ENCODE assay signal across 33 cellular contexts in genomic region chr7:149685455-149685854, GRCh38.
DNase-seq lines count a peak whose midpoint lies in the region; ATAC-seq, FAIRE-seq and TF ChIP-seq lines count a peak whose summit lies in the region.
"Had no signal": no experiment of that assay in that cellular context is flagged by ENCODE, and none has a peak within 500 bp of the region (broad histone marks: within the 10 kb centered on the region; RNA-seq: fewer than 3 reads in every experiment).

No MANE protein-coding gene starts in this region.

- 11% methylated on average over 3 of the region's 3 CpGs for WGBS in K562 (ENCODE audit: insufficient coverage, low coverage, missing lambda C conversion rate)

- H3K4me3 ChIP-seq in ACC112 (ENCODE audit: low read depth, low read length) (peak overlapping the region; percentile 9; the same call in 1 of the 2 replicates), HL-60 (replicated peaks; ENCODE audit: insufficient read depth, low read length) (no peak overlapping the region), K562 (no peak overlapping the region), fibroblast of pulmonary artery (replicated peaks; ENCODE audit: low read depth, low read length) (no peak overlapping the region)
- H3K4me3 ChIP-seq: GM12878, ovary, right atrium auricular region, SJCRH30, testis had no signal

- in situ Hi-C loops in K562 (cut with MboI): no loop called here

- no peak overlapping the region for H2AFZ ChIP-seq in ACC112 (ENCODE audit: low read length, unreplicated experiment)
- no peak overlapping the region for H2AFZ ChIP-seq in K562 (ENCODE audit: low read depth, low read length)

- no peak for FAIRE-seq in K562 (lab: Jason Lieb, UNC)
- FAIRE-seq: GM12878 had no signal

- peaks cover 4% of the 10 kb centered on the region for H3K9me3 ChIP-seq in K562 (replicated peaks; ENCODE audit: control insufficient read depth, insufficient read depth, low read depth, low read length)
- H3K9me3 ChIP-seq: ovary, testis had no signal

- no peak for TF ChIP-seq POLR2A in K562 (conservative IDR thresholded peaks at IDR 0.05)

- H3K27me3 Mint-ChIP-seq in glutamatergic neuron (ENCODE audit: unreplicated experiment): no peaks in the 10 kb centered on the region

- CTCF ChIA-PET in K562 (lab: Yijun Ruan, JAX; ENCODE audit: low intra/inter-chr PET ratio): no interaction called here

- H3K27me3 ChIP-seq in ACC112 (ENCODE audit: insufficient read depth, low read length) (peaks cover 16% of the 10 kb centered on the region; the same call in 1 of the 2 replicates), HL-60 (ENCODE audit: insufficient read depth, poor library complexity, severe bottlenecking) (no peaks in the 10 kb centered on the region), K562 (ENCODE audit: control insufficient read depth in 2 of 2, insufficient read depth in 2 of 2, low read length in 2 of 2) (peaks cover 0 to 13% of the 10 kb centered on the region in 2 experiments; a peak in 2 of 5 replicates)
- H3K27me3 ChIP-seq: ovary, testis had no signal

- ATAC-seq in K562: no peak
- ATAC-seq: effector memory CD8-positive, alpha-beta T cell; GM12878 had no signal

- H4K20me1 ChIP-seq in K562 (replicated peaks; ENCODE audit: control insufficient read depth, insufficient read depth, low read length): no peaks in the 10 kb centered on the region

- no peak overlapping the region for H3K4me2 ChIP-seq in K562 (ENCODE audit: insufficient read depth, low read length)

- TF ChIP-seq RAD21 in K562 (CRISPR knock-in tag; conservative IDR thresholded peaks at IDR 0.05 in 1 of 2, IDR thresholded peaks at IDR 0.05 in 1 of 2): no peak

- TF ChIP-seq CTCF in HL-60 (IDR thresholded peaks at IDR 0.05; ENCODE audit: insufficient read depth, low read length) (no peak), K562 (IDR thresholded peaks at IDR 0.05 in 2 of 3, conservative IDR thresholded peaks at IDR 0.05 in 1 of 3; ENCODE audit: insufficient read depth in 2 of 3, low read depth in 1 of 3, low read length in 3 of 3) (no peak), fibroblast of pulmonary artery (IDR thresholded peaks at IDR 0.05; ENCODE audit: low read length, missing control alignments) (no peak), glutamatergic neuron (IDR thresholded peaks at IDR 0.05; ENCODE audit: partially characterized antibody, unreplicated experiment) (no peak)

- intact Hi-C loops in K562 (cut with micrococcal nuclease): no loop called here

- BruUV-seq in K562 (replicated peaks; lab: Mats Ljungman, UMichigan): no TSS peak

- H3K9ac ChIP-seq in K562 (ENCODE audit: insufficient read depth in 1 of 2, low read depth in 2 of 2, low read length in 2 of 2): no peak overlapping the region

- H3K79me2 ChIP-seq in ACC112 (ENCODE audit: control insufficient read depth, insufficient read depth, low read length, unreplicated experiment) (no peaks in the 10 kb centered on the region), K562 (ENCODE audit: control insufficient read depth, insufficient read depth, low read length) (no peaks in the 10 kb centered on the region)

- DNase-seq in HL-60 (ENCODE audit: low read depth in 1 of 2, low spot score in 1 of 2) (no peak), K562 (ENCODE audit: extremely low read depth in 1 of 4, low spot score in 3 of 4) (no peak), fibroblast of pulmonary artery (ENCODE audit: low read depth) (peak; percentile 31), glutamatergic neuron (no peak), mesenteric fat pad (ENCODE audit: low spot score) (no peak), DMS153 (lab: John Stamatoyannopoulos, UW) (no peak), NCI-H1092 treated with DMSO at 0.1 percent for 48 hours (lab: John Stamatoyannopoulos, UW) (no peak)
- DNase-seq: activated CD4-positive, alpha-beta T cell treated with anti-CD3 and anti-CD28 coated beads, Interleukin-2, amount 10 ng/mL, durations not matched to agents 24 days and 14 days; activated CD8-positive, alpha-beta memory T cell treated with anti-CD3 and anti-CD28 coated beads for 24 hours; activated T-cell treated with anti-CD3 and anti-CD28 coated beads for 4 hours; aorta; caudate nucleus; cortex of kidney; effector memory CD8-positive, alpha-beta T cell; erythroblast; foreskin melanocyte; H7; kidney glomerular epithelial cell; NCI-H1930; NCI-H2171 treated with DMSO at 0.1 percent for 48 hours; NCI-H510A treated with DMSO at 0.1 percent for 48 hours; ovary; RPMI8226; SJCRH30; stimulated activated CD4-positive, alpha-beta T cell treated with anti-CD3 and anti-CD28 coated beads, Interleukin-1b, Interleukin-23, amount 100 ng/mL, for 48 hours; T1000; testis had no signal

- H3K36me3 Mint-ChIP-seq in glutamatergic neuron (ENCODE audit: unreplicated experiment): no peaks in the 10 kb centered on the region

- POLR2A ChIA-PET in K562 (lab: Yijun Ruan, JAX): interaction anchor here (0.5 to 3.1 kb wide), 6 partner anchors 9 to 368 kb away, joined by 3 to 10 read pairs (median 6); no protein-coding TSS in a partner anchor

- no peaks in the 10 kb centered on the region for H3K9me3 Mint-ChIP-seq in glutamatergic neuron (ENCODE audit: unreplicated experiment)
- H3K9me3 Mint-ChIP-seq: activated T-helper 2 cell treated with anti-CD3 and anti-CD28 coated beads, Interferon-gamma antibody, Interleukin-2, Interleukin-4, amounts not matched to agents 10 μg/mL and 5 μg/mL and 100 μg/mL, durations not matched to agents 14 hours and 24 hours and 36 hours had no signal

- H3K4me1 ChIP-seq in ACC112 (ENCODE audit: control insufficient read depth, insufficient read depth, low read length, unreplicated experiment) (peaks cover 7% of the 10 kb centered on the region), K562 (replicated peaks in 1 of 2; ENCODE audit: control insufficient read depth in 2 of 2, insufficient read depth in 2 of 2, low read length in 2 of 2) (peaks cover 2 to 5% of the 10 kb centered on the region in 2 experiments; a peak in 3 of 5 replicates)
- H3K4me1 ChIP-seq: right atrium auricular region, SJCRH30, testis had no signal

- peaks cover 2% of the 10 kb centered on the region for H3K4me1 Mint-ChIP-seq in glutamatergic neuron (ENCODE audit: low read depth, unreplicated experiment)
- H3K4me1 Mint-ChIP-seq: activated CD4-positive, alpha-beta T cell treated with anti-CD3 and anti-CD28 coated beads, Interleukin-2, amount 10 ng/mL, durations not matched to agents 24 days and 14 days had no signal

- H3K4me3 Mint-ChIP-seq in glutamatergic neuron (ENCODE audit: unreplicated experiment): no peak overlapping the region
- H3K4me3 Mint-ChIP-seq: activated CD4-positive, alpha-beta T cell treated with anti-CD3 and anti-CD28 coated beads, Interleukin-2, amount 10 ng/mL, durations not matched to agents 24 days and 14 days; activated naive CD8-positive, alpha-beta T cell; effector memory CD8-positive, alpha-beta T cell; stimulated activated naive CD8-positive, alpha-beta T cell treated with anti-CD3 and anti-CD28 coated beads, Interleukin-15, Interleukin-2, amounts not matched to agents 100 ng/mL and 50 ng/mL, for 24 hours had no signal

- no peaks in the 10 kb centered on the region for H3K36me3 ChIP-seq in ACC112 (ENCODE audit: insufficient read depth, low read length)
- no peaks in the 10 kb centered on the region for H3K36me3 ChIP-seq in K562 (ENCODE audit: control insufficient read depth, insufficient read depth, low read length)
- H3K36me3 ChIP-seq: ovary, right atrium auricular region, SJCRH30 had no signal

- TF ChIP-seq EP300 in K562 (IDR thresholded peaks at IDR 0.05; ENCODE audit: low read length): no peak

- peak overlapping the region; percentile 38; the same call in 1 of the 2 replicates for H3K27ac ChIP-seq in ACC112 (ENCODE audit: low read depth, low read length)
- H3K27ac ChIP-seq in HL-60 (replicated peaks): peak overlapping the region; percentile 82
- H3K27ac ChIP-seq in K562 (ENCODE audit: extremely low read depth, low read depth, low read length): no peak overlapping the region
- H3K27ac ChIP-seq: ovary, right atrium auricular region, SJCRH30, testis had no signal

- no peaks in the 10 kb centered on the region for H3K9me1 ChIP-seq in K562 (ENCODE audit: control insufficient read depth, insufficient read depth, low read length)

- H3K27ac Mint-ChIP-seq in glutamatergic neuron (ENCODE audit: unreplicated experiment): no peak overlapping the region
- H3K27ac Mint-ChIP-seq: activated CD4-positive, alpha-beta T cell treated with anti-CD3 and anti-CD28 coated beads, Interleukin-2, amount 10 ng/mL, durations not matched to agents 24 days and 14 days; activated naive CD8-positive, alpha-beta T cell; activated T-helper 2 cell treated with anti-CD3 and anti-CD28 coated beads, Interferon-gamma antibody, Interleukin-2, Interleukin-4, amounts not matched to agents 10 μg/mL and 5 μg/mL and 100 μg/mL, durations not matched to agents 14 hours and 24 hours and 36 hours; effector memory CD8-positive, alpha-beta T cell; stimulated activated naive CD8-positive, alpha-beta T cell treated with anti-CD3 and anti-CD28 coated beads, Interleukin-15, Interleukin-2, amounts not matched to agents 100 ng/mL and 50 ng/mL, for 24 hours had no signal

TF ChIP-seq in K562, 482 proteins besides CTCF, POLR2A, EP300 and RAD21 (continues in another document):
- TF ChIP-seq PBX2 (CRISPR knock-in tag; IDR thresholded peaks at IDR 0.05; ENCODE audit: low read depth): no peak
- TF ChIP-seq PBX2 (tag; conservative IDR thresholded peaks at IDR 0.05; ENCODE audit: low read depth): no peak
- TF ChIP-seq FOSL1 (tag; conservative IDR thresholded peaks at IDR 0.05): peak; percentile 29; the same call in 1 of the 2 replicates
- peak; percentile 17; the same call in 1 of the 2 replicates for TF ChIP-seq JUND (IDR thresholded peaks at IDR 0.05; ENCODE audit: borderline replicate concordance, low read depth, low read length)
- TF ChIP-seq JUND (tag; IDR thresholded peaks at IDR 0.05; ENCODE audit: borderline replicate concordance, low read depth, low read length): peak; percentile 31; the same call in 1 of the 3 replicates
